In the genomic region with DNA sequence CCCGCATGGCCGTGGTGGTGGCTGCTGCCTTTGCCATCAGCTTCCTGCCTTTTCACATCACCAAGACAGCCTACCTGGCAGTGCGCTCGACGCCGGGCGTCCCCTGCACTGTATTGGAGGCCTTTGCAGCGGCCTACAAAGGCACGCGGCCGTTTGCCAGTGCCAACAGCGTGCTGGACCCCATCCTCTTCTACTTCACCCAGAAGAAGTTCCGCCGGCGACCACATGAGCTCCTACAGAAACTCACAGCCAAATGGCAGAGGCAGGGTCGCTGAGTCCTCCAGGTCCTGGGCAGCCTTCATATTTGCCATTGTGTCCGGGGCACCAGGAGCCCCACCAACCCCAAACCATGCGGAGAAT, we compare ENCODE assay signal across 29 cellular contexts. TPM values are rescaled to one million over a fixed set of nuclear protein-coding genes. Genes with fewer than 3 reads are reported as not detected.
"Had no signal": no experiment of that assay in that cellular context is flagged by ENCODE, and none has a peak within 500 bp of the region (broad histone marks: within the 10 kb centered on the region; RNA-seq: fewer than 3 reads in every experiment).

No MANE protein-coding gene starts in this region.

- H3K27ac Mint-ChIP-seq: mesothelial cell of epicardium; natural killer cell treated with Interleukin-12 subunit alpha and Interleukin-12 subunit beta and Interleukin-15 and Interleukin-18, amount 100 ng/mL, for 72 hours had no signal

- H3K4me2 ChIP-seq: hepatocyte had no signal

- H3K27me3 ChIP-seq: heart right ventricle, hepatocyte, left lung, pancreas, testis, thyroid gland, transverse colon, upper lobe of left lung, vagina had no signal

- H3K4me3 ChIP-seq: heart right ventricle, hepatocyte, left lung, lower lobe of right lung, pancreas, prostate gland, skin epidermis, stomach, testis, thyroid gland, transverse colon, upper lobe of left lung, vagina had no signal

- H3K4me3 Mint-ChIP-seq: mesothelial cell of epicardium; natural killer cell treated with Interleukin-12 subunit alpha and Interleukin-12 subunit beta and Interleukin-15 and Interleukin-18, amount 100 ng/mL, for 72 hours; stimulated activated effector memory CD8-positive, alpha-beta T cell treated with anti-CD3 and anti-CD28 coated beads, Interleukin-12 subunit alpha, Interleukin-12 subunit beta, amount 100 ng/mL, for 72 hours had no signal

- H3K36me3 Mint-ChIP-seq: mesothelial cell of epicardium; naive B cell; natural killer cell treated with Interleukin-12 subunit alpha and Interleukin-12 subunit beta and Interleukin-15 and Interleukin-18, amount 100 ng/mL, for 72 hours; stimulated activated effector memory CD8-positive, alpha-beta T cell treated with anti-CD3 and anti-CD28 coated beads, Interleukin-12 subunit alpha, Interleukin-12 subunit beta, amount 100 ng/mL, for 72 hours had no signal

- H3K9me3 ChIP-seq: heart right ventricle, left lung, lower lobe of right lung, pancreas, prostate gland, stomach, testis, thyroid gland, transverse colon, upper lobe of left lung, vagina had no signal

- DNase-seq: heart right ventricle; islet precursor cell; kidney glomerular epithelial cell; left colon; lower lobe of right lung; mammary epithelial cell; mesendoderm; naive B cell; nucleus accumbens; retina; stimulated activated CD4-positive, alpha-beta T cell treated with anti-CD3 and anti-CD28 coated beads, Interleukin-4, amount 100 ng/mL, for 24 hours; stimulated activated naive CD8-positive, alpha-beta T cell treated with anti-CD3 and anti-CD28 coated beads, Interleukin-15, Interleukin-2, amounts not matched to agents 100 U/mL and 50 U/mL, for 24 hours; stomach; testis; thyroid gland; transverse colon had no signal

- H3K36me3 ChIP-seq: lower lobe of right lung, pancreas, prostate gland, stomach, thyroid gland, transverse colon, upper lobe of left lung, vagina had no signal

- H3K4me1 ChIP-seq: lower lobe of right lung, pancreas, prostate gland, testis, thyroid gland, transverse colon, upper lobe of left lung, vagina had no signal

- ATAC-seq: left colon; left lung; lower lobe of right lung; natural killer cell treated with Interleukin-12 subunit alpha and Interleukin-12 subunit beta and Interleukin-15 and Interleukin-18, amount 100 ng/mL, for 72 hours; pancreas; right cardiac atrium; sciatic nerve; stimulated activated effector memory CD8-positive, alpha-beta T cell treated with anti-CD3 and anti-CD28 coated beads, Interleukin-12 subunit alpha, Interleukin-12 subunit beta, amount 100 ng/mL, for 72 hours; stimulated activated naive CD8-positive, alpha-beta T cell treated with anti-CD3 and anti-CD28 coated beads, Interleukin-15, Interleukin-2, amounts not matched to agents 100 U/mL and 50 U/mL, for 24 hours had no signal

- H3K79me2 ChIP-seq: hepatocyte had no signal

- H2AFZ ChIP-seq: hepatocyte had no signal

- H3K9me3 Mint-ChIP-seq: mesothelial cell of epicardium; naive B cell; natural killer cell treated with Interleukin-12 subunit alpha and Interleukin-12 subunit beta and Interleukin-15 and Interleukin-18, amount 100 ng/mL, for 72 hours; stimulated activated effector memory CD8-positive, alpha-beta T cell treated with anti-CD3 and anti-CD28 coated beads, Interleukin-12 subunit alpha, Interleukin-12 subunit beta, amount 100 ng/mL, for 72 hours had no signal

- H3K27ac ChIP-seq: heart right ventricle, hepatocyte, left lung, lower lobe of right lung, pancreas, prostate gland, skin epidermis, stomach, testis, thyroid gland, transverse colon, upper lobe of left lung, vagina had no signal

RNA-seq across cellular contexts. Expression of a gene that starts 25.1 kb away (rescaled TPM):
- total RNA-seq: natural killer cell treated with Interleukin-12 subunit alpha and Interleukin-12 subunit beta and Interleukin-15 and Interleukin-18, amount 100 ng/mL, for 72 hours had no signal
- polyA plus RNA-seq: neural cell had no signal
